10 cellular contexts compared by ENCODE assay signal in genomic region chr17:78132767-78133178, GRCh38. TPM values are rescaled to one million over a fixed set of nuclear protein-coding genes. Genes with fewer than 3 reads are reported as not detected.
A peak's percentile ranks its signal among the peaks of the same experiment; 100 is the strongest.
DNase-seq lines count a peak whose midpoint lies in the region; ATAC-seq and TF ChIP-seq lines count a peak whose summit lies in the region.
"Had no signal": no experiment of that assay in that cellular context is flagged by ENCODE, and none has a peak within 500 bp of the region (broad histone marks: within the 10 kb centered on the region; RNA-seq: fewer than 3 reads in every experiment).

No MANE protein-coding gene starts in this region.

- H3K27ac ChIP-seq in gastroesophageal sphincter = no peak overlapping the region

- peak overlapping the region; percentile 91 for H3K4me3 ChIP-seq in Loucy (ENCODE audit: low read length, poor library complexity, severe bottlenecking)
- no peak overlapping the region for H3K4me3 ChIP-seq in MG63
- peak overlapping the region in 1 of 2 donors; percentile 39 for H3K4me3 ChIP-seq in gastroesophageal sphincter

- peaks cover 53% of the 10 kb centered on the region for H4K20me1 ChIP-seq in Loucy (ENCODE audit: insufficient read depth, low read length, poor library complexity, severe bottlenecking)

- no peaks in the 10 kb centered on the region for H3K9me2 ChIP-seq in Loucy (replicated peaks; ENCODE audit: low read depth, low read length)

- intact Hi-C loops in Calu3 (cut with micrococcal nuclease; ENCODE audit: unreplicated experiment) = no loop called here

- H3K9ac ChIP-seq in Loucy (ENCODE audit: low read depth, low read length, poor library complexity, severe bottlenecking) = peak overlapping the region; percentile 99

- no TSS peak for BruUV-seq in Calu3 (replicated peaks; lab: Mats Ljungman, UMichigan)

- H3K27me3 Mint-ChIP-seq in Calu3 (ENCODE audit: unreplicated experiment) = no peaks in the 10 kb centered on the region
- no peaks in the 10 kb centered on the region for H3K27me3 Mint-ChIP-seq in activated naive CD8-positive, alpha-beta T cell treated with anti-CD3 and anti-CD28 coated beads, Interleukin-2, amount 50 U/mL, for 24 hours
- peaks cover 32% of the 10 kb centered on the region for H3K27me3 Mint-ChIP-seq in neural crest cell (ENCODE audit: low read depth)

- no peak for ATAC-seq in activated naive CD8-positive, alpha-beta T cell treated with anti-CD3 and anti-CD28 coated beads, Interleukin-2, amount 50 U/mL, for 24 hours
- no peak for ATAC-seq in gastroesophageal sphincter

- H3K4me3 Mint-ChIP-seq in Calu3 (ENCODE audit: low read depth, unreplicated experiment) (peak overlapping the region; percentile 68), neural crest cell (peak overlapping the region; percentile 38)
- H3K4me3 Mint-ChIP-seq in activated naive CD8-positive, alpha-beta T cell treated with anti-CD3 and anti-CD28 coated beads, Interleukin-2, amount 50 U/mL, for 24 hours = peak overlapping the region; percentile 95

- peaks cover 79% of the 10 kb centered on the region for H3K79me2 ChIP-seq in Loucy (ENCODE audit: insufficient read depth, low read length)

- TF ChIP-seq POLR2A in gastroesophageal sphincter (IDR thresholded peaks at IDR 0.05) = no peak

- CTCF ChIA-PET in Calu3 (lab: Charles Lee) = interaction anchor here (1.0 to 1.3 kb wide), 2 partner anchors 12 to 36 kb away, joined by 3 read pairs; partner anchors contain the start of gene SYNGR2

- TF ChIP-seq CTCF in Calu3 (IDR thresholded peaks at IDR 0.05; ENCODE audit: unreplicated experiment) = no peak
- no peak for TF ChIP-seq CTCF in Loucy (conservative IDR thresholded peaks at IDR 0.05; ENCODE audit: low read length)
- no peak for TF ChIP-seq CTCF in neural crest cell (conservative IDR thresholded peaks at IDR 0.05)
- TF ChIP-seq CTCF in gastroesophageal sphincter (IDR thresholded peaks at IDR 0.05) = no peak

- no peaks in the 10 kb centered on the region for H3K9me3 Mint-ChIP-seq in Calu3 (ENCODE audit: low read depth, unreplicated experiment)
- no peaks in the 10 kb centered on the region for H3K9me3 Mint-ChIP-seq in activated naive CD8-positive, alpha-beta T cell treated with anti-CD3 and anti-CD28 coated beads, Interleukin-2, amount 50 U/mL, for 24 hours
- H3K9me3 Mint-ChIP-seq in neural crest cell = no peaks in the 10 kb centered on the region

- peaks cover 50% of the 10 kb centered on the region for H3K4me1 Mint-ChIP-seq in Calu3 (ENCODE audit: low read depth, unreplicated experiment)
- H3K4me1 Mint-ChIP-seq in activated naive CD8-positive, alpha-beta T cell treated with anti-CD3 and anti-CD28 coated beads, Interleukin-2, amount 50 U/mL, for 24 hours = peaks cover 65% of the 10 kb centered on the region
- peaks cover 21% of the 10 kb centered on the region for H3K4me1 Mint-ChIP-seq in neural crest cell

- no peak overlapping the region for H3K27ac Mint-ChIP-seq in Calu3 (ENCODE audit: unreplicated experiment)
- H3K27ac Mint-ChIP-seq in activated naive CD8-positive, alpha-beta T cell treated with anti-CD3 and anti-CD28 coated beads, Interleukin-2, amount 50 U/mL, for 24 hours = peak overlapping the region; percentile 80
- no peak overlapping the region for H3K27ac Mint-ChIP-seq in neural crest cell (ENCODE audit: unreplicated experiment)

- H3K9me3 ChIP-seq in Loucy (ENCODE audit: insufficient read depth, low read depth, low read length) (no peaks in the 10 kb centered on the region), MG63 (no peaks in the 10 kb centered on the region), gastroesophageal sphincter (no peaks in the 10 kb centered on the region)

- peaks cover 13% of the 10 kb centered on the region; the same call in 1 of the 2 replicates for H3F3A ChIP-seq in Loucy (ENCODE audit: low read depth)

- H2AFZ ChIP-seq in Loucy (ENCODE audit: low read length) = no peak overlapping the region

- H3K4me1 ChIP-seq in Loucy (ENCODE audit: insufficient read depth, low read length, poor library complexity, severe bottlenecking) (peaks cover 38% of the 10 kb centered on the region), gastroesophageal sphincter (peaks cover 0 to 49% (median 23%) of the 10 kb centered on the region in 3 donors)

- H3K4me2 ChIP-seq in Loucy (ENCODE audit: low read depth, low read length, poor library complexity, severe bottlenecking) = peak overlapping the region; percentile 81

- peaks cover 36% of the 10 kb centered on the region; the same call in 1 of the 2 replicates for H3K36me3 ChIP-seq in Loucy (ENCODE audit: insufficient read depth, low read length)
- no peaks in the 10 kb centered on the region for H3K36me3 ChIP-seq in MG63
- H3K36me3 ChIP-seq in gastroesophageal sphincter = no peaks in the 10 kb centered on the region

- H3K27me3 ChIP-seq in Loucy (ENCODE audit: insufficient read depth, low read length, poor library complexity, severe bottlenecking) (peaks cover 8% of the 10 kb centered on the region), MG63 (no peaks in the 10 kb centered on the region), gastroesophageal sphincter (peaks cover 59% of the 10 kb centered on the region)

- WGBS in gastroesophageal sphincter (ENCODE audit: low coverage in 1 of 2), 2 donors = no CpG with 5 or more reads among the region's 9 CpGs

- peaks cover 38% of the 10 kb centered on the region for H3K36me3 Mint-ChIP-seq in Calu3 (ENCODE audit: insufficient read depth, unreplicated experiment)
- H3K36me3 Mint-ChIP-seq in activated naive CD8-positive, alpha-beta T cell treated with anti-CD3 and anti-CD28 coated beads, Interleukin-2, amount 50 U/mL, for 24 hours (ENCODE audit: low read depth) = peaks cover 42% of the 10 kb centered on the region
- no peaks in the 10 kb centered on the region for H3K36me3 Mint-ChIP-seq in neural crest cell (ENCODE audit: low read depth)

- no peak for DNase-seq in Calu3
- peak; percentile 22 for DNase-seq in activated naive CD8-positive, alpha-beta T cell treated with anti-CD3 and anti-CD28 coated beads, Interleukin-2, amount 50 U/mL, for 24 hours
- DNase-seq in neural crest cell (ENCODE audit: low read depth, low spot score) = no peak
- DNase-seq in MG63 = no peak
- DNase-seq in DMS53 treated with DMSO at 0.1 percent for 48 hours (lab: John Stamatoyannopoulos, UW; ENCODE audit: unreplicated experiment) = no peak
- no peak for DNase-seq in dedifferentiated amniotic fluid mesenchymal stem cell (ENCODE audit: extremely low spot score)
- DNase-seq: NCI-H187, T1000 had no signal

- no peak for TF ChIP-seq EP300 in gastroesophageal sphincter (IDR thresholded peaks at IDR 0.05)

RNA-seq across cellular contexts. Expression of gene TMC8, which starts 2.2 kb away (rescaled TPM):
- total RNA-seq in Calu3 (2022) (1.1 and 2.1 TPM in 2 replicates), neural crest cell (0.71 and 0.79 TPM in 2 replicates), gastroesophageal sphincter (10 to 100 TPM in 1 of 4 donors, 1 to 10 TPM in 3; 1.7 to 12.0 (median 3.0) TPM)
- not detected in 2 replicates for total RNA-seq in MG63 (2014; rRNA removed; shearing (Covaris generic); ENCODE audit: low replicate concordance)

RNA-seq across cellular contexts. Expression of gene TMC6, which starts 4.2 kb away (rescaled TPM):
- total RNA-seq in Calu3 (2022) (116 and 133 TPM in 2 replicates), neural crest cell (85.0 and 86.0 TPM in 2 replicates), gastroesophageal sphincter (10 to 100 TPM; 12.4 to 19.0 (median 15.5) TPM)
- total RNA-seq in MG63 (2014; rRNA removed; shearing (Covaris generic); ENCODE audit: low replicate concordance) = 0.32 and 2.1 TPM in 2 replicates

RNA-seq across cellular contexts. Expression of gene C17orf99, which starts 13.4 kb away (rescaled TPM):
- not detected in 2 replicates for total RNA-seq in Calu3 (2022)
- not detected in 2 replicates for total RNA-seq in neural crest cell
- total RNA-seq in MG63 (2014; rRNA removed; shearing (Covaris generic); ENCODE audit: low replicate concordance) = not detected in 2 replicates
- not detected for total RNA-seq in gastroesophageal sphincter

RNA-seq across cellular contexts. Expression of gene SYNGR2, which starts 35.6 kb away (rescaled TPM):
- 204 and 229 TPM in 2 replicates for total RNA-seq in Calu3 (2022)
- 19.3 and 23.0 TPM in 2 replicates for total RNA-seq in neural crest cell
- 41.3 and 73.2 TPM in 2 replicates for total RNA-seq in MG63 (2014; rRNA removed; shearing (Covaris generic); ENCODE audit: low replicate concordance)
- 100 to 1,000 TPM in 1 of 4 donors, 10 to 100 TPM in 3; 49.9 to 151 (median 81.2) TPM for total RNA-seq in gastroesophageal sphincter

RNA-seq across cellular contexts. Expression of gene TK1, which starts 54.1 kb away (rescaled TPM):
- 89.7 and 95.3 TPM in 2 replicates for total RNA-seq in Calu3 (2022)
- total RNA-seq in neural crest cell = 48.7 and 53.9 TPM in 2 replicates
- total RNA-seq in MG63 (2014; rRNA removed; shearing (Covaris generic); ENCODE audit: low replicate concordance) = 147 and 288 TPM in 2 replicates
- 10 to 100 TPM in 2 of 4 donors, 1 to 10 TPM in 2; 3.4 to 24.8 (median 12.1) TPM for total RNA-seq in gastroesophageal sphincter

Comparison
In these comparisons a context has a peak if more than half of its experiments do, and no peak if none do; other contexts are left out.
1. H3K4me3 Mint-ChIP-seq: peak in every context shown above with its lines; median percentile 95 in activated naive CD8-positive, alpha-beta T cell treated with anti-CD3 and anti-CD28 coated beads, Interleukin-2, amount 50 U/mL, for 24 hours; 68 in Calu3; 38 in neural crest cell.